Comparison of ENCODE assay signal across 12 cellular contexts in the genomic region with DNA sequence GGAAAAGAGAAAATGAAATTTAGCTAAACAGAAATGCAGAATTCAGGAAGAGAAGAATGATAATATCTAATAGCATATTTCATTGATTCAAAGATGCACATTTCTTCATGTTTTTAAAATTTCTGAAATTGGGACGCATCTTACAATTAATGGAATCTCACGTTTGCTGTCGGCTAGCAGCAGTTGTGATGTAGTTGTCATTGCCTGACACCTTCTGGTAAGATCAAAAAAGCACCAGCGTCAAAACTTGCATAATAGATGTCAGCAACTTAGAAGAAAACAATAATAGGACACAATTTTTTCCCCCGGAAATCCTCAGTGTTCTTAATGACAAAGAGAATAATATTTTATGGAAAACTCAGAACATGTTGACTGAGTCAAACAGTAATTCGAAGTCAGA. TPM values are rescaled to one million over a fixed set of nuclear protein-coding genes. Genes with fewer than 3 reads are reported as not detected.
DNase-seq lines count a peak whose midpoint lies in the region; ATAC-seq, FAIRE-seq and TF ChIP-seq lines count a peak whose summit lies in the region.
"Had no signal": no experiment of that assay in that cellular context is flagged by ENCODE, and none has a peak within 500 bp of the region (broad histone marks: within the 10 kb centered on the region; RNA-seq: fewer than 3 reads in every experiment).

No MANE protein-coding gene starts in this region.

- FAIRE-seq in TTC549 (lab: Jason Lieb, UNC): peak; percentile 11

- ATAC-seq in activated naive CD8-positive, alpha-beta T cell treated with anti-CD3 and anti-CD28 coated beads, Interleukin-2, amount 50 U/mL, for 24 hours: no peak
- ATAC-seq: natural killer cell treated with Interleukin-12 subunit alpha and Interleukin-12 subunit beta and Interleukin-15 and Interleukin-18, amount 100 ng/mL, for 72 hours; stimulated activated effector memory CD8-positive, alpha-beta T cell treated with anti-CD3 and anti-CD28 coated beads, Interleukin-12 subunit alpha, Interleukin-12 subunit beta, amount 100 ng/mL, for 72 hours had no signal

- H3K4me1 Mint-ChIP-seq in activated naive CD8-positive, alpha-beta T cell treated with anti-CD3 and anti-CD28 coated beads, Interleukin-2, amount 50 U/mL, for 24 hours: no peaks in the 10 kb centered on the region

- H3K27ac Mint-ChIP-seq in activated naive CD8-positive, alpha-beta T cell treated with anti-CD3 and anti-CD28 coated beads, Interleukin-2, amount 50 U/mL, for 24 hours: no peak overlapping the region
- H3K27ac Mint-ChIP-seq: activated CD4-positive, alpha-beta memory T cell treated with anti-CD3 and anti-CD28 coated beads, Interleukin-2, amount 10 ng/mL, durations not matched to agents 7 days and 5 days; natural killer cell treated with Interleukin-12 subunit alpha and Interleukin-12 subunit beta and Interleukin-15 and Interleukin-18, amount 100 ng/mL, for 72 hours; stimulated activated effector memory CD8-positive, alpha-beta T cell treated with anti-CD3 and anti-CD28 coated beads, Interleukin-12 subunit alpha, Interleukin-12 subunit beta, amount 100 ng/mL, for 72 hours had no signal

- H3K27me3 Mint-ChIP-seq in activated naive CD8-positive, alpha-beta T cell treated with anti-CD3 and anti-CD28 coated beads, Interleukin-2, amount 50 U/mL, for 24 hours: no peaks in the 10 kb centered on the region

- H3K4me3 Mint-ChIP-seq in activated naive CD8-positive, alpha-beta T cell treated with anti-CD3 and anti-CD28 coated beads, Interleukin-2, amount 50 U/mL, for 24 hours: no peak overlapping the region
- H3K4me3 Mint-ChIP-seq: activated CD4-positive, alpha-beta memory T cell treated with anti-CD3 and anti-CD28 coated beads, Interleukin-2, amount 10 ng/mL, durations not matched to agents 7 days and 5 days; natural killer cell treated with Interleukin-12 subunit alpha and Interleukin-12 subunit beta and Interleukin-15 and Interleukin-18, amount 100 ng/mL, for 72 hours; stimulated activated effector memory CD8-positive, alpha-beta T cell treated with anti-CD3 and anti-CD28 coated beads, Interleukin-12 subunit alpha, Interleukin-12 subunit beta, amount 100 ng/mL, for 72 hours had no signal

- peak; percentile 52 for TF ChIP-seq RAD21 in Ishikawa (IDR thresholded peaks at IDR 0.05; ENCODE audit: low read depth)

- DNase-seq in ELR (ENCODE audit: low read depth): peak; percentile 3
- peak; percentile 1 to 7 for DNase-seq in lung microvascular endothelial cell (ENCODE audit: low read depth in 2 of 2)
- DNase-seq in A172 (ENCODE audit: low spot score): no peak
- DNase-seq in COLO668 (lab: John Stamatoyannopoulos, UW; ENCODE audit: unreplicated experiment): no peak
- no peak for DNase-seq in activated naive CD8-positive, alpha-beta T cell treated with anti-CD3 and anti-CD28 coated beads, Interleukin-2, amount 50 U/mL, for 24 hours
- DNase-seq in hypothalamus (lab: John Stamatoyannopoulos, UW): no peak
- DNase-seq: activated CD4-positive, alpha-beta memory T cell treated with anti-CD3 and anti-CD28 coated beads, Interleukin-2, amount 10 ng/mL, durations not matched to agents 7 days and 5 days; stimulated activated CD4-positive, alpha-beta T cell treated with anti-CD3 and anti-CD28 coated beads, Interleukin-15, amount 100 ng/mL, for 24 hours had no signal

- H3K36me3 Mint-ChIP-seq in activated naive CD8-positive, alpha-beta T cell treated with anti-CD3 and anti-CD28 coated beads, Interleukin-2, amount 50 U/mL, for 24 hours (ENCODE audit: low read depth): no peaks in the 10 kb centered on the region
- H3K36me3 Mint-ChIP-seq: natural killer cell treated with Interleukin-12 subunit alpha and Interleukin-12 subunit beta and Interleukin-15 and Interleukin-18, amount 100 ng/mL, for 72 hours; stimulated activated effector memory CD8-positive, alpha-beta T cell treated with anti-CD3 and anti-CD28 coated beads, Interleukin-12 subunit alpha, Interleukin-12 subunit beta, amount 100 ng/mL, for 72 hours had no signal

- H3K9me3 Mint-ChIP-seq in activated naive CD8-positive, alpha-beta T cell treated with anti-CD3 and anti-CD28 coated beads, Interleukin-2, amount 50 U/mL, for 24 hours: no peaks in the 10 kb centered on the region
- H3K9me3 Mint-ChIP-seq: activated CD4-positive, alpha-beta memory T cell treated with anti-CD3 and anti-CD28 coated beads, Interleukin-2, amount 10 ng/mL, durations not matched to agents 7 days and 5 days; natural killer cell treated with Interleukin-12 subunit alpha and Interleukin-12 subunit beta and Interleukin-15 and Interleukin-18, amount 100 ng/mL, for 72 hours; stimulated activated effector memory CD8-positive, alpha-beta T cell treated with anti-CD3 and anti-CD28 coated beads, Interleukin-12 subunit alpha, Interleukin-12 subunit beta, amount 100 ng/mL, for 72 hours had no signal

- TF ChIP-seq EP300 in Ishikawa (IDR thresholded peaks at IDR 0.05; ENCODE audit: borderline replicate concordance): no peak

TF ChIP-seq in Ishikawa, 13 proteins besides CTCF, POLR2A, EP300 and RAD21:
- no peak for TF ChIP-seq YY1 (IDR thresholded peaks at IDR 0.05; ENCODE audit: low read depth)
- no peak for TF ChIP-seq FOXM1 (IDR thresholded peaks at IDR 0.05; ENCODE audit: borderline replicate concordance, low read depth)
- TF ChIP-seq CEBPB (IDR thresholded peaks at IDR 0.05): no peak
- no peak for TF ChIP-seq TCF12 (IDR thresholded peaks at IDR 0.05; ENCODE audit: low read depth)
- TF ChIP-seq, protein P1, sequence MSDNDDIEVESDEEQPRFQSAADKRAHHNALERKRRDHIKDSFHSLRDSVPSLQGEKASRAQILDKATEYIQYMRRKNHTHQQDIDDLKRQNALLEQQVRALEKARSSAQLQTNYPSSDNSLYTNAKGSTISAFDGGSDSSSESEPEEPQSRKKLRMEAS (IDR thresholded peaks at IDR 0.05): no peak
- no peak for TF ChIP-seq EGR1 (IDR thresholded peaks at IDR 0.05)
- TF ChIP-seq, protein P2, sequence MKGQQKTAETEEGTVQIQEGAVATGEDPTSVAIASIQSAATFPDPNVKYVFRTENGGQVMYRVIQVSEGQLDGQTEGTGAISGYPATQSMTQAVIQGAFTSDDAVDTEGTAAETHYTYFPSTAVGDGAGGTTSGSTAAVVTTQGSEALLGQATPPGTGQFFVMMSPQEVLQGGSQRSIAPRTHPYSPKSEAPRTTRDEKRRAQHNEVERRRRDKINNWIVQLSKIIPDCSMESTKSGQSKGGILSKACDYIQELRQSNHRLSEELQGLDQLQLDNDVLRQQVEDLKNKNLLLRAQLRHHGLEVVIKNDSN (IDR thresholded peaks at IDR 0.05): no peak
- TF ChIP-seq ZBTB7A (IDR thresholded peaks at IDR 0.05; ENCODE audit: low read depth): no peak
- TF ChIP-seq, protein P3, sequence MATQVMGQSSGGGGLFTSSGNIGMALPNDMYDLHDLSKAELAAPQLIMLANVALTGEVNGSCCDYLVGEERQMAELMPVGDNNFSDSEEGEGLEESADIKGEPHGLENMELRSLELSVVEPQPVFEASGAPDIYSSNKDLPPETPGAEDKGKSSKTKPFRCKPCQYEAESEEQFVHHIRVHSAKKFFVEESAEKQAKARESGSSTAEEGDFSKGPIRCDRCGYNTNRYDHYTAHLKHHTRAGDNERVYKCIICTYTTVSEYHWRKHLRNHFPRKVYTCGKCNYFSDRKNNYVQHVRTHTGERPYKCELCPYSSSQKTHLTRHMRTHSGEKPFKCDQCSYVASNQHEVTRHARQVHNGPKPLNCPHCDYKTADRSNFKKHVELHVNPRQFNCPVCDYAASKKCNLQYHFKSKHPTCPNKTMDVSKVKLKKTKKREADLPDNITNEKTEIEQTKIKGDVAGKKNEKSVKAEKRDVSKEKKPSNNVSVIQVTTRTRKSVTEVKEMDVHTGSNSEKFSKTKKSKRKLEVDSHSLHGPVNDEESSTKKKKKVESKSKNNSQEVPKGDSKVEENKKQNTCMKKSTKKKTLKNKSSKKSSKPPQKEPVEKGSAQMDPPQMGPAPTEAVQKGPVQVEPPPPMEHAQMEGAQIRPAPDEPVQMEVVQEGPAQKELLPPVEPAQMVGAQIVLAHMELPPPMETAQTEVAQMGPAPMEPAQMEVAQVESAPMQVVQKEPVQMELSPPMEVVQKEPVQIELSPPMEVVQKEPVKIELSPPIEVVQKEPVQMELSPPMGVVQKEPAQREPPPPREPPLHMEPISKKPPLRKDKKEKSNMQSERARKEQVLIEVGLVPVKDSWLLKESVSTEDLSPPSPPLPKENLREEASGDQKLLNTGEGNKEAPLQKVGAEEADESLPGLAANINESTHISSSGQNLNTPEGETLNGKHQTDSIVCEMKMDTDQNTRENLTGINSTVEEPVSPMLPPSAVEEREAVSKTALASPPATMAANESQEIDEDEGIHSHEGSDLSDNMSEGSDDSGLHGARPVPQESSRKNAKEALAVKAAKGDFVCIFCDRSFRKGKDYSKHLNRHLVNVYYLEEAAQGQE (IDR thresholded peaks at IDR 0.05; ENCODE audit: low read depth): no peak
- no peak for TF ChIP-seq TEAD4 (IDR thresholded peaks at IDR 0.05)
- TF ChIP-seq TAF1 (IDR thresholded peaks at IDR 0.05; ENCODE audit: low read depth): no peak
- no peak for TF ChIP-seq CREB1 (IDR thresholded peaks at IDR 0.05; ENCODE audit: low read depth)

RNA-seq across cellular contexts. Expression of a gene that starts 29.8 kb away (rescaled TPM):
- total RNA-seq in lung microvascular endothelial cell: not detected in 2 replicates
- not detected in 2 replicates for total RNA-seq in A172 (2014; rRNA removed; shearing (Covaris generic))
- total RNA-seq: activated CD4-positive, alpha-beta memory T cell treated with anti-CD3 and anti-CD28 coated beads, Interleukin-2, amount 10 ng/mL, durations not matched to agents 7 days and 5 days; natural killer cell treated with Interleukin-12 subunit alpha and Interleukin-12 subunit beta and Interleukin-15 and Interleukin-18, amount 100 ng/mL, for 72 hours had no signal

RNA-seq across cellular contexts. Expression of a gene that starts 52.2 kb away (rescaled TPM):
- total RNA-seq in lung microvascular endothelial cell: not detected in 2 replicates
- 0.22 TPM in 1 of 2 replicates, not detected in the other for total RNA-seq in A172 (2014; rRNA removed; shearing (Covaris generic))
- total RNA-seq: activated CD4-positive, alpha-beta memory T cell treated with anti-CD3 and anti-CD28 coated beads, Interleukin-2, amount 10 ng/mL, durations not matched to agents 7 days and 5 days; natural killer cell treated with Interleukin-12 subunit alpha and Interleukin-12 subunit beta and Interleukin-15 and Interleukin-18, amount 100 ng/mL, for 72 hours had no signal

Comparison
In these comparisons a context has a peak if more than half of its experiments do, and no peak if none do; other contexts are left out.
1. DNase-seq: peak in ELR (single experiment) and lung microvascular endothelial cell (2 of 2); none in A172 (single experiment), COLO668 (single experiment), activated naive CD8-positive, alpha-beta T cell treated with anti-CD3 and anti-CD28 coated beads, Interleukin-2, amount 50 U/mL, for 24 hours (single experiment) and hypothalamus (0 of 51).